Comparison of ENCODE assay signal across 26 cellular contexts in the genomic region with DNA sequence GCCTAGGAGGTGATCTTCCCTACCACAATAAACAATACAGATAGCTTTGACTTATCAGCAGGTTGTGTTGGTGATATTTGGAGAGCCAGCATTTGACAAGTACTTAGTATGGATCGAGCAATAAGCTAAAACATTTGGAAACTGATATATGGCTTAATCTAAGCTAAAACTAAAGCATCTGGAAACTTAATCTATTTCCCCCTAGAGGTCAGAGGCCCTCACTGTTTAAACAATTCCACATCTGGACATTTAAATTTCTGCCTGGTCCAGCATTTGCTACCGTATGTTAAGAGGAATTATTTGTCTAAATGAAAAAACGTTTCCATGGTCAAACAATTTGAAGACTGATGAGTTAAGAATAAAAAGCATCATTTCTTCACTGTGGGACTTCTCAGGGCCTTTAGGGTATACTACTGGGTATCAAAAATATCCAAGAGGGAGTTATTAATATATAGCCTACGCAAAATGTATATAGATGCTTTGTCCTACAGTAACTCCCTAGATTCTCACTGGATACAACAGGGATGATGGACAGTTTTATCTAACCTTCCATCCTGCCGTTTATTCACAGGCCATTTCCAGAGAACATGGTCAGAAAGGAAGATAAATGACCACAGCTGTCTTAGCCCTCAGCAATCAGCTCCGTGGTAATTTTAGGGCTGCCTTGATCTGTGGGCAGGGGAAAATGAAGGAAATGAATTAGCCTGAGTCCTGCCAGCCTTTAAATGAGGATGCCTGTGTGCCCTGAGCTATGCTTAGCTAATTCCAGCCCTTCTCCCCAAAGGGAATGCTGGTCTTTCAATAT.
A peak's percentile ranks its signal among the peaks of the same experiment; 100 is the strongest.
DNase-seq lines count a peak whose midpoint lies in the region; ATAC-seq and TF ChIP-seq lines count a peak whose summit lies in the region.
"Had no signal": no experiment of that assay in that cellular context is flagged by ENCODE, and none has a peak within 500 bp of the region (broad histone marks: within the 10 kb centered on the region; RNA-seq: fewer than 3 reads in every experiment).

No MANE protein-coding gene starts in this region.

- no peak overlapping the region for H3K27ac Mint-ChIP-seq in activated T-helper 1 cell treated with anti-CD3 and anti-CD28 coated beads, Interleukin-12 subunit alpha, Interleukin-12 subunit beta, Interleukin-2, Interleukin-4 antibody, amounts not matched to agents 30 ng/mL and 10 ng/mL and 1 ng/mL, durations not matched to agents 14 hours and 24 hours and 36 hours
- H3K27ac Mint-ChIP-seq: activated CD4-positive, alpha-beta T cell treated with anti-CD3 and anti-CD28 coated beads, Interleukin-2, amount 10 ng/mL, durations not matched to agents 7 days and 5 days; activated CD8-positive, alpha-beta memory T cell treated with anti-CD3 and anti-CD28 coated beads, Interleukin-2, amount 10 ng/mL, durations not matched to agents 7 days and 5 days; activated naive CD4-positive, alpha-beta T cell treated with anti-CD3 and anti-CD28 coated beads for 36 hours; activated T-cell treated with anti-CD3 and anti-CD28 coated beads, Interleukin-2, amount 50 U/mL, for 72 hours; memory B cell had no signal

- no peak overlapping the region for H3K4me3 Mint-ChIP-seq in activated T-helper 1 cell treated with anti-CD3 and anti-CD28 coated beads, Interleukin-12 subunit alpha, Interleukin-12 subunit beta, Interleukin-2, Interleukin-4 antibody, amounts not matched to agents 30 ng/mL and 10 ng/mL and 1 ng/mL, durations not matched to agents 14 hours and 24 hours and 36 hours
- H3K4me3 Mint-ChIP-seq: activated CD4-positive, alpha-beta T cell treated with anti-CD3 and anti-CD28 coated beads, Interleukin-2, amount 10 ng/mL, durations not matched to agents 7 days and 5 days; activated CD8-positive, alpha-beta memory T cell treated with anti-CD3 and anti-CD28 coated beads, Interleukin-2, amount 10 ng/mL, durations not matched to agents 7 days and 5 days; activated naive CD4-positive, alpha-beta T cell treated with anti-CD3 and anti-CD28 coated beads for 36 hours; CD4-positive, alpha-beta T cell; memory B cell had no signal

- H3K4me3 ChIP-seq in SK-N-SH (ENCODE audit: low read depth in 2 of 2, low read length in 1 of 2) (no peak overlapping the region), Loucy (ENCODE audit: low read length, poor library complexity, severe bottlenecking) (no peak overlapping the region), fibroblast of mammary gland (ENCODE audit: control insufficient read depth, low read depth, low read length) (no peak overlapping the region), osteoblast (ENCODE audit: insufficient read depth, low read length) (no peak overlapping the region), PC-9 (no peak overlapping the region)
- H3K4me3 ChIP-seq: hepatocyte, smooth muscle cell, stomach, thyroid gland had no signal

- no peaks in the 10 kb centered on the region for H3K27me3 Mint-ChIP-seq in activated T-helper 1 cell treated with anti-CD3 and anti-CD28 coated beads, Interleukin-12 subunit alpha, Interleukin-12 subunit beta, Interleukin-2, Interleukin-4 antibody, amounts not matched to agents 30 ng/mL and 10 ng/mL and 1 ng/mL, durations not matched to agents 14 hours and 24 hours and 36 hours (ENCODE audit: insufficient read depth)
- H3K27me3 Mint-ChIP-seq: activated CD4-positive, alpha-beta T cell treated with anti-CD3 and anti-CD28 coated beads, Interleukin-2, amount 10 ng/mL, durations not matched to agents 7 days and 5 days; activated CD8-positive, alpha-beta memory T cell treated with anti-CD3 and anti-CD28 coated beads, Interleukin-2, amount 10 ng/mL, durations not matched to agents 7 days and 5 days; CD4-positive, alpha-beta T cell; memory B cell; naive thymus-derived CD4-positive, alpha-beta T cell had no signal

- peaks cover 5% of the 10 kb centered on the region for H3K9me3 Mint-ChIP-seq in activated T-helper 1 cell treated with anti-CD3 and anti-CD28 coated beads, Interleukin-12 subunit alpha, Interleukin-12 subunit beta, Interleukin-2, Interleukin-4 antibody, amounts not matched to agents 30 ng/mL and 10 ng/mL and 1 ng/mL, durations not matched to agents 14 hours and 24 hours and 36 hours
- H3K9me3 Mint-ChIP-seq: CD4-positive, alpha-beta T cell had no signal

- BruUV-seq in PC-9 (replicated peaks; lab: Mats Ljungman, UMichigan) = no TSS peak

- CTCF ChIA-PET in SK-N-SH (lab: Yijun Ruan, JAX) = interaction anchor here (0.7 to 1.6 kb wide), 8 partner anchors 12 to 255 kb away, joined by 3 to 4 read pairs (median 3); no protein-coding TSS in a partner anchor
- CTCF ChIA-PET in PC-9 (lab: Charles Lee) = no interaction called here

- no peaks in the 10 kb centered on the region for H3K9me2 ChIP-seq in SK-N-SH
- H3K9me2 ChIP-seq in Loucy (replicated peaks; ENCODE audit: low read depth, low read length) = no peaks in the 10 kb centered on the region
- H3K9me2 ChIP-seq in PC-9 (ENCODE audit: insufficient read depth) = no peaks in the 10 kb centered on the region

- H3K27me3 ChIP-seq in SK-N-SH (ENCODE audit: insufficient read depth) (no peaks in the 10 kb centered on the region), Loucy (ENCODE audit: insufficient read depth, low read length, poor library complexity, severe bottlenecking) (no peaks in the 10 kb centered on the region), osteoblast (ENCODE audit: insufficient read depth, low read length) (no peaks in the 10 kb centered on the region), PC-9 (ENCODE audit: insufficient read depth, low read depth) (no peaks in the 10 kb centered on the region)
- H3K27me3 ChIP-seq: hepatocyte, stomach, thyroid gland had no signal

- TF ChIP-seq EP300 in SK-N-SH (IDR thresholded peaks at IDR 0.05; ENCODE audit: borderline replicate concordance in 1 of 2, low read depth in 1 of 2, low read length in 1 of 2) = peak in 1 of 2 experiments; percentile 29; a peak in 1 of 4 replicates

- H4K20me1 ChIP-seq in SK-N-SH (ENCODE audit: insufficient read depth) (no peaks in the 10 kb centered on the region), Loucy (ENCODE audit: insufficient read depth, low read length, poor library complexity, severe bottlenecking) (no peaks in the 10 kb centered on the region), osteoblast (ENCODE audit: insufficient read depth, low read length) (no peaks in the 10 kb centered on the region), PC-9 (ENCODE audit: insufficient read depth) (no peaks in the 10 kb centered on the region)

- no peaks in the 10 kb centered on the region for H3K79me2 ChIP-seq in SK-N-SH (ENCODE audit: insufficient read depth)
- no peaks in the 10 kb centered on the region for H3K79me2 ChIP-seq in Loucy (ENCODE audit: insufficient read depth, low read length)
- H3K79me2 ChIP-seq in osteoblast (ENCODE audit: insufficient read depth, low read length) = no peaks in the 10 kb centered on the region
- no peaks in the 10 kb centered on the region for H3K79me2 ChIP-seq in PC-9 (ENCODE audit: low read depth)
- H3K79me2 ChIP-seq: hepatocyte had no signal

- 70% methylated on average over 6 of the region's 6 CpGs for WGBS in SK-N-SH (ENCODE audit: low lambda C conversion rate)

- H3K4me2 ChIP-seq in SK-N-SH (no peak overlapping the region), Loucy (ENCODE audit: low read depth, low read length, poor library complexity, severe bottlenecking) (no peak overlapping the region), osteoblast (ENCODE audit: insufficient read depth, low read length) (no peak overlapping the region), PC-9 (no peak overlapping the region)
- H3K4me2 ChIP-seq: hepatocyte, smooth muscle cell had no signal

- POLR2A ChIA-PET in SK-N-SH (lab: Yijun Ruan, JAX) = no interaction called here
- POLR2A ChIA-PET in PC-9 (lab: Charles Lee; ENCODE audit: unreplicated experiment) = no interaction called here

- H2AFZ ChIP-seq in SK-N-SH (ENCODE audit: low read depth) (no peak overlapping the region), Loucy (ENCODE audit: low read length) (no peak overlapping the region), osteoblast (ENCODE audit: low read length) (no peak overlapping the region), PC-9 (no peak overlapping the region)
- H2AFZ ChIP-seq: hepatocyte had no signal

- H3K4me1 Mint-ChIP-seq in activated T-helper 1 cell treated with anti-CD3 and anti-CD28 coated beads, Interleukin-12 subunit alpha, Interleukin-12 subunit beta, Interleukin-2, Interleukin-4 antibody, amounts not matched to agents 30 ng/mL and 10 ng/mL and 1 ng/mL, durations not matched to agents 14 hours and 24 hours and 36 hours (ENCODE audit: low read depth) = peaks cover 43% of the 10 kb centered on the region

- intact Hi-C loops in PC-9 (cut with micrococcal nuclease; ENCODE audit: unreplicated experiment) = loop anchor here (5.0 kb wide), 2 partner anchors 135 to 155 kb away; a partner anchor contains a TSS
- intact Hi-C loops in activated T-helper 1 cell treated with anti-CD3 and anti-CD28 coated beads, Interleukin-12 subunit alpha, Interleukin-12 subunit beta, Interleukin-2, Interleukin-4 antibody, amounts not matched to agents 30 ng/mL and 10 ng/mL and 1 ng/mL, durations not matched to agents 14 hours and 24 hours and 36 hours (cut with micrococcal nuclease) = loop anchor here (5.0 kb wide), 1 partner anchor 255 kb away; no protein-coding TSS in a partner anchor

- DNase-seq in SK-N-SH (peak; percentile 24), fibroblast of mammary gland (ENCODE audit: low read depth) (no peak), osteoblast (ENCODE audit: insufficient read length, low spot score, missing footprints) (no peak), PC-9 (no peak)
- DNase-seq in activated T-helper 1 cell treated with anti-CD3 and anti-CD28 coated beads, Interleukin-12 subunit alpha, Interleukin-12 subunit beta, Interleukin-2, Interleukin-4 antibody, amounts not matched to agents 30 ng/mL and 10 ng/mL and 1 ng/mL, durations not matched to agents 14 hours and 24 hours and 36 hours (ENCODE audit: low spot score) = no peak
- DNase-seq: activated CD4-positive, alpha-beta T cell treated with anti-CD3 and anti-CD28 coated beads, Interleukin-2, amount 10 ng/mL, durations not matched to agents 7 days and 5 days; activated CD8-positive, alpha-beta memory T cell treated with anti-CD3 and anti-CD28 coated beads, Interleukin-2, amount 10 ng/mL, durations not matched to agents 7 days and 5 days; activated naive CD4-positive, alpha-beta T cell treated with anti-CD3 and anti-CD28 coated beads for 36 hours; activated T-cell treated with anti-CD3 and anti-CD28 coated beads, Interleukin-2, amount 50 U/mL, for 72 hours; amniotic stem cell; CD4-positive, alpha-beta T cell; DMS153; effector CD8-positive, alpha-beta T cell; erythroblast; KG1; naive thymus-derived CD4-positive, alpha-beta T cell; stimulated activated CD4-positive, alpha-beta T cell treated with anti-CD3 and anti-CD28 coated beads, Interleukin-2, amount 100 ng/mL, for 24 hours; stomach; thyroid gland had no signal

- H3K9me3 ChIP-seq in SK-N-SH (no peaks in the 10 kb centered on the region), Loucy (ENCODE audit: insufficient read depth, low read depth, low read length) (no peaks in the 10 kb centered on the region), osteoblast (ENCODE audit: low read depth, low read length) (no peaks in the 10 kb centered on the region), PC-9 (ENCODE audit: insufficient read depth, low read depth) (peaks cover 14% of the 10 kb centered on the region)
- H3K9me3 ChIP-seq: thyroid gland had no signal

- H3K27ac ChIP-seq in SK-N-SH (ENCODE audit: low read depth in 2 of 2, low read length in 1 of 2) (peak overlapping the region in 1 of 2 experiments; percentile 58; a peak in 2 of 4 replicates), osteoblast (ENCODE audit: low read depth, low read length) (no peak overlapping the region), PC-9 (no peak overlapping the region)
- H3K27ac ChIP-seq: 22Rv1, hepatocyte had no signal

- TF ChIP-seq RAD21 in SK-N-SH (IDR thresholded peaks at IDR 0.05; ENCODE audit: low read length) = no peak

- H3K4me1 ChIP-seq in SK-N-SH (ENCODE audit: control insufficient read depth in 1 of 2, insufficient read depth in 2 of 2, low read depth in 1 of 2, low read length in 1 of 2) (peaks cover 0 to 21% of the 10 kb centered on the region in 2 experiments; a peak in 2 of 4 replicates), Loucy (ENCODE audit: insufficient read depth, low read length, poor library complexity, severe bottlenecking) (no peaks in the 10 kb centered on the region), osteoblast (ENCODE audit: insufficient read depth, low read length) (peaks cover 7% of the 10 kb centered on the region), PC-9 (replicated peaks; ENCODE audit: insufficient read depth) (peaks cover 23% of the 10 kb centered on the region)

- H3K36me3 Mint-ChIP-seq in activated T-helper 1 cell treated with anti-CD3 and anti-CD28 coated beads, Interleukin-12 subunit alpha, Interleukin-12 subunit beta, Interleukin-2, Interleukin-4 antibody, amounts not matched to agents 30 ng/mL and 10 ng/mL and 1 ng/mL, durations not matched to agents 14 hours and 24 hours and 36 hours (ENCODE audit: low read depth) = no peaks in the 10 kb centered on the region
- H3K36me3 Mint-ChIP-seq: activated CD8-positive, alpha-beta memory T cell treated with anti-CD3 and anti-CD28 coated beads, Interleukin-2, amount 10 ng/mL, durations not matched to agents 7 days and 5 days had no signal

- ATAC-seq in SK-N-SH treated with all-trans-retinoic acid at 6 μM for 48 hours (no peak), HG02852 (IDR thresholded peaks at IDR 0.05; ENCODE audit: unreplicated experiment) (no peak)
- ATAC-seq: activated CD8-positive, alpha-beta memory T cell treated with anti-CD3 and anti-CD28 coated beads, Interleukin-2, amount 10 ng/mL, durations not matched to agents 7 days and 5 days; activated T-cell treated with anti-CD3 and anti-CD28 coated beads, Interleukin-2, amount 50 U/mL, for 72 hours; naive thymus-derived CD4-positive, alpha-beta T cell had no signal

- no peaks in the 10 kb centered on the region for H3F3A ChIP-seq in SK-N-SH (replicated peaks; ENCODE audit: insufficient read depth)
- no peaks in the 10 kb centered on the region for H3F3A ChIP-seq in Loucy (ENCODE audit: low read depth)
- peaks cover 10% of the 10 kb centered on the region for H3F3A ChIP-seq in PC-9 (ENCODE audit: insufficient read depth, low read depth)

- H3K36me3 ChIP-seq in SK-N-SH (replicated peaks in 1 of 2; ENCODE audit: control insufficient read depth in 1 of 2, insufficient read depth in 2 of 2, low read length in 1 of 2) (no peaks in the 10 kb centered on the region), Loucy (ENCODE audit: insufficient read depth, low read length) (no peaks in the 10 kb centered on the region), osteoblast (ENCODE audit: insufficient read depth, low read length) (no peaks in the 10 kb centered on the region), PC-9 (ENCODE audit: low read depth) (no peaks in the 10 kb centered on the region)
- H3K36me3 ChIP-seq: stomach, thyroid gland had no signal

- H3K9ac ChIP-seq in SK-N-SH (no peak overlapping the region), Loucy (ENCODE audit: low read depth, low read length, poor library complexity, severe bottlenecking) (no peak overlapping the region)

- TF ChIP-seq CTCF in SK-N-SH (IDR thresholded peaks at IDR 0.05) = no peak
- peak; percentile 31; the same call in 1 of the 2 replicates for TF ChIP-seq CTCF in Loucy (conservative IDR thresholded peaks at IDR 0.05; ENCODE audit: low read length)
- peak; percentile 10 for TF ChIP-seq CTCF in fibroblast of mammary gland (conservative IDR thresholded peaks at IDR 0.05; ENCODE audit: control insufficient read depth, insufficient read depth, low read depth, low read length)
- TF ChIP-seq CTCF in osteoblast (IDR thresholded peaks at IDR 0.05; ENCODE audit: extremely low read depth, low read depth, low read length) = peak; percentile 5
- no peak for TF ChIP-seq CTCF in PC-9 (conservative IDR thresholded peaks at IDR 0.05)

Comparison
In these comparisons a context has a peak if more than half of its experiments do, and no peak if none do; other contexts are left out.
1. CTCF ChIP-seq: peak in Loucy (single experiment), fibroblast of mammary gland (single experiment) and osteoblast (single experiment); none in SK-N-SH (single experiment) and PC-9 (single experiment).